Comparison of ENCODE assay signal across 1 cellular context in genomic region chr5:178211095-178212048, GRCh38.
A peak's percentile ranks its signal among the peaks of the same experiment; 100 is the strongest.
TF ChIP-seq lines count a peak whose summit lies in the region.

No MANE protein-coding gene starts in this region.

TF ChIP-seq in K562, 482 proteins besides CTCF, POLR2A, EP300 and RAD21:
- TF ChIP-seq ETS1 (conservative IDR thresholded peaks at IDR 0.05; ENCODE audit: control insufficient read depth, low read depth, low read length) (peak; percentile 55; the same call in 1 of the 2 replicates), POLR2B (IDR thresholded peaks at IDR 0.05; ENCODE audit: low read depth, partially characterized antibody) (peak; percentile 14), HOMEZ (CRISPR knock-in tag; IDR thresholded peaks at IDR 0.05) (no peak), SUPT5H (IDR thresholded peaks at IDR 0.05) (peak; percentile 64), POLR2AphosphoS5 (IDR thresholded peaks at IDR 0.05; ENCODE audit: control insufficient read depth, insufficient read depth, low read depth, low read length) (peak; percentile 39), RBFOX2 (IDR thresholded peaks at IDR 0.05; ENCODE audit: low read depth, low read length) (0 out of 2 replicates have a peak, but pooled peaks have one; percentile 17), ETV5 (CRISPR knock-in tag; IDR thresholded peaks at IDR 0.05; ENCODE audit: low read depth) (no peak), SIN3A (IDR thresholded peaks at IDR 0.05; ENCODE audit: borderline replicate concordance in 2 of 2, control insufficient read depth in 1 of 2, low read depth in 2 of 2, low read length in 2 of 2) (peak in 1 of 2 experiments; percentile 2; a peak in 1 of 4 replicates), NR2F6 (CRISPR knock-in tag; IDR thresholded peaks at IDR 0.05) (peak; percentile 73; the same call in 1 of the 2 replicates), CBX8 (IDR thresholded peaks at IDR 0.05; ENCODE audit: borderline replicate concordance, extremely low read depth, low read depth, low read length, poor library complexity, severe bottlenecking) (no peak), CEBPB (tag; IDR thresholded peaks at IDR 0.05) (no peak), PTBP1 (IDR thresholded peaks at IDR 0.05; ENCODE audit: low read depth, low read length) (no peak), EP400 (IDR thresholded peaks at IDR 0.05) (no peak), MAZ (CRISPR knock-in tag; conservative IDR thresholded peaks at IDR 0.05 in 1 of 2, IDR thresholded peaks at IDR 0.05 in 1 of 2) (no peak), E4F1 (CRISPR knock-in tag; IDR thresholded peaks at IDR 0.05; ENCODE audit: borderline replicate concordance) (no peak), HSF4 (CRISPR knock-in tag; IDR thresholded peaks at IDR 0.05; ENCODE audit: borderline replicate concordance) (no peak), THRB (CRISPR knock-in tag; conservative IDR thresholded peaks at IDR 0.05) (0 out of 2 replicates have a peak, but pooled peaks have one; percentile 14), PML (IDR thresholded peaks at IDR 0.05; ENCODE audit: low read length) (peak; percentile 13; the same call in 1 of the 2 replicates), RBM22 (IDR thresholded peaks at IDR 0.05; ENCODE audit: low read depth, low read length, poor library complexity, severe bottlenecking) (peak; percentile 52), ZNF764 (CRISPR knock-in tag; IDR thresholded peaks at IDR 0.05; ENCODE audit: low read depth) (no peak), YY1 (IDR thresholded peaks at IDR 0.05; ENCODE audit: borderline replicate concordance in 1 of 3, control insufficient read depth in 1 of 3, extremely low read depth in 1 of 3, insufficient read depth in 3 of 3, insufficient read length in 1 of 3, insufficient replicate concordance in 2 of 3, low read depth in 1 of 3, low read length in 2 of 3) (no peak), ATF7 (IDR thresholded peaks at IDR 0.05) (no peak), ZNF740 (CRISPR knock-in tag; IDR thresholded peaks at IDR 0.05) (0 out of 2 replicates have a peak, but pooled peaks have one; percentile 45), ZNF740 (tag; IDR thresholded peaks at IDR 0.05) (no peak), SMAD1 (IDR thresholded peaks at IDR 0.05; ENCODE audit: low read depth, low read length, partially characterized antibody) (peak; percentile 18), CBX1 (IDR thresholded peaks at IDR 0.05; ENCODE audit: low read depth) (0 out of 2 replicates have a peak, but pooled peaks have one; percentile 6), LCOR (CRISPR knock-in tag; IDR thresholded peaks at IDR 0.05) (0 out of 2 replicates have a peak, but pooled peaks have one; percentile 40), POLR2AphosphoS2 (IDR thresholded peaks at IDR 0.05; ENCODE audit: low read length) (0 out of 2 replicates have a peak, but pooled peaks have one; percentile 82)
TF ChIP-seq in K562: peak in this region for 15.
